In genomic region chr7:20514364-20514763, GRCh38 we compare ENCODE assay signal across 9 cellular contexts.
DNase-seq lines count a peak whose midpoint lies in the region; ATAC-seq and TF ChIP-seq lines count a peak whose summit lies in the region.
"Had no signal": no experiment of that assay in that cellular context is flagged by ENCODE, and none has a peak within 500 bp of the region (broad histone marks: within the 10 kb centered on the region; RNA-seq: fewer than 3 reads in every experiment).

No MANE protein-coding gene starts in this region.

- H3K4me3 ChIP-seq in mammary epithelial cell (replicated peaks in 1 of 3; ENCODE audit: insufficient read depth in 1 of 3, low read depth in 2 of 3, low read length in 3 of 3) (no peak overlapping the region), uterus (no peak overlapping the region)
- H3K4me3 ChIP-seq: SJSA1 had no signal

- no peak overlapping the region for H3K27ac Mint-ChIP-seq in activated T-cell treated with anti-CD3 and anti-CD28 coated beads, Interleukin-2, amount 50 U/mL, for 72 hours

- H3K9me3 Mint-ChIP-seq in activated T-cell treated with anti-CD3 and anti-CD28 coated beads, Interleukin-2, amount 50 U/mL, for 72 hours: no peaks in the 10 kb centered on the region

- H3K4me3 Mint-ChIP-seq in activated T-cell treated with anti-CD3 and anti-CD28 coated beads, Interleukin-2, amount 50 U/mL, for 72 hours: no peak overlapping the region

- no peaks in the 10 kb centered on the region for H3K36me3 Mint-ChIP-seq in activated T-cell treated with anti-CD3 and anti-CD28 coated beads, Interleukin-2, amount 50 U/mL, for 72 hours (ENCODE audit: insufficient read depth in 2 of 2)

- DNase-seq in H4 (ENCODE audit: low spot score) (peak; percentile 84), NCI-H345 treated with DMSO at 0.1 percent for 48 hours (lab: John Stamatoyannopoulos, UW; ENCODE audit: unreplicated experiment) (peak; percentile 87), mammary epithelial cell (peak; percentile 88), omental fat pad (ENCODE audit: low spot score) (peak; percentile 42), uterus (no peak), activated gamma-delta T cell treated with Interleukin-2 at 50 U/mL for 16 hours (no peak)
- no peak for DNase-seq in activated T-cell treated with anti-CD3 and anti-CD28 coated beads, Interleukin-2, amount 50 U/mL, for 72 hours

- no peak overlapping the region for H3K9ac ChIP-seq in mammary epithelial cell (ENCODE audit: insufficient read depth, low read length)

- TF ChIP-seq CTCF in mammary epithelial cell (conservative IDR thresholded peaks at IDR 0.05 in 1 of 2, IDR thresholded peaks at IDR 0.05 in 1 of 2; ENCODE audit: extremely low read depth in 1 of 2, insufficient read depth in 1 of 2, low read depth in 1 of 2, low read length in 2 of 2) (no peak), omental fat pad (IDR thresholded peaks at IDR 0.05) (no peak), uterus (IDR thresholded peaks at IDR 0.05) (no peak)

- in situ Hi-C loops in mammary epithelial cell (cut with MboI; ENCODE audit: low sequenced_read_pairs in 2 of 2): no loop called here

- no TSS peak for BruUV-seq in mammary epithelial cell (replicated peaks; lab: Mats Ljungman, UMichigan)

- H3K27me3 ChIP-seq in mammary epithelial cell (ENCODE audit: insufficient read depth, low read length): no peaks in the 10 kb centered on the region
- no peaks in the 10 kb centered on the region for H3K27me3 ChIP-seq in uterus
- H3K27me3 ChIP-seq: SJSA1 had no signal

- H3K4me1 ChIP-seq in mammary epithelial cell (ENCODE audit: insufficient read depth, low read length) (no peaks in the 10 kb centered on the region), uterus (no peaks in the 10 kb centered on the region)
- H3K4me1 ChIP-seq: SJSA1 had no signal

- no peak overlapping the region for H2AFZ ChIP-seq in mammary epithelial cell (ENCODE audit: low read depth, low read length)

- H3K79me2 ChIP-seq in mammary epithelial cell (ENCODE audit: insufficient read depth, low read length): no peaks in the 10 kb centered on the region

- H3K36me3 ChIP-seq in mammary epithelial cell (ENCODE audit: insufficient read depth, low read length) (no peaks in the 10 kb centered on the region), uterus (no peaks in the 10 kb centered on the region)
- H3K36me3 ChIP-seq: SJSA1 had no signal

- ATAC-seq in omental fat pad (ENCODE audit: low FRiP score) (peak; percentile 91), HG03175 (IDR thresholded peaks at IDR 0.05; ENCODE audit: unreplicated experiment) (no peak)
- ATAC-seq in activated T-cell treated with anti-CD3 and anti-CD28 coated beads, Interleukin-2, amount 50 U/mL, for 72 hours (replicated peaks in 1 of 2): no peak

- H4K20me1 ChIP-seq in mammary epithelial cell (ENCODE audit: insufficient read depth, low read length): no peaks in the 10 kb centered on the region

- H3K27ac ChIP-seq in mammary epithelial cell (ENCODE audit: insufficient read depth, low read depth, low read length) (no peak overlapping the region), uterus (no peak overlapping the region)
- H3K27ac ChIP-seq: SJSA1 had no signal

- H3K9me3 ChIP-seq in mammary epithelial cell (replicated peaks; ENCODE audit: insufficient read depth, low read length) (no peaks in the 10 kb centered on the region), uterus (no peaks in the 10 kb centered on the region)
- H3K9me3 ChIP-seq: SJSA1 had no signal

- CTCF ChIA-PET in mammary epithelial cell (lab: Charles Lee; ENCODE audit: low non-redundant PET): no interaction called here

- TF ChIP-seq POLR2A in uterus (IDR thresholded peaks at IDR 0.05): no peak

- H3K4me1 Mint-ChIP-seq in activated T-cell treated with anti-CD3 and anti-CD28 coated beads, Interleukin-2, amount 50 U/mL, for 72 hours (ENCODE audit: low read depth): no peaks in the 10 kb centered on the region

- H3K4me2 ChIP-seq in mammary epithelial cell (ENCODE audit: insufficient read depth, low read depth, low read length): peak overlapping the region; percentile 30

- dilution Hi-C loops in mammary epithelial cell (cut with HindIII; ENCODE audit: low sequenced_read_pairs): no loop called here

- no peaks in the 10 kb centered on the region for H3K27me3 Mint-ChIP-seq in activated T-cell treated with anti-CD3 and anti-CD28 coated beads, Interleukin-2, amount 50 U/mL, for 72 hours (ENCODE audit: low read depth)

- intact Hi-C loops in mammary epithelial cell (cut with micrococcal nuclease): no loop called here
- intact Hi-C loops in uterus (cut with DNase I; ENCODE audit: low total_unique reads): no loop called here

- WGBS in mammary epithelial cell (ENCODE audit: low coverage, missing lambda C conversion rate): 5% methylated on average over 2 of the region's 2 CpGs

Comparison
In these comparisons a context has a peak if more than half of its experiments do, and no peak if none do; other contexts are left out.
1. DNase-seq: peak in H4 (single experiment), NCI-H345 treated with DMSO at 0.1 percent for 48 hours (single experiment), mammary epithelial cell (single experiment) and omental fat pad (single experiment); none in uterus (0 of 2), activated gamma-delta T cell treated with Interleukin-2 at 50 U/mL for 16 hours (single experiment) and activated T-cell treated with anti-CD3 and anti-CD28 coated beads, Interleukin-2, amount 50 U/mL, for 72 hours (0 of 2).